2 cellular contexts compared by ENCODE assay signal in the genomic region with DNA sequence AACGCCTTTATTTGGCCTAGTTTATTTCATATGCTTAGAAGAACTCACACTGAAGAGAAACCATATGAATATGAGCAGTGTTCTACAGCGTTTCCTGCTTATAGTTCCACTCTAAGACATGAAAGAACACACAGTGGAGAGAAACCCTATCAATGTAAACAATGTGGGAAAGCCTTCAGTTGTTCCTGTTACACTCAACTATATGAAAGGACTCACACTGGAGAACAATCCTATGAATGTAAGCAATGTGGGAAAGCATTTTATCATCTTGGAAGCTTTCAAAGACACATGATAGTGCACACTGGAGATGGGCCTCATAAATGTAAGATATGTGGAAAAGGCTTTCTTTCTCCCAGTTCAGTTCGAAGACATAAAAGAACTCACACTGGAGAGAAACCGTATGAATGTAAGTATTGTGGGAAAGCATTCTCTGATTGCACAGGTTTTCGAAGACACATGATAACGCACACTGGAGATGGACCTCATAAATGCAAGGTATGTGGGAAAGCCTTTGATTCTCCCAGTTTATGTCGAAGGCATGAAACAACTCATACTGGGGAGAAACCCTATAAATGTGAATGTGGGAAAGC.
TF ChIP-seq lines count a peak whose summit lies in the region.

No MANE protein-coding gene starts in this region.

TF ChIP-seq in HCT116, 20 proteins besides CTCF, POLR2A, EP300 and RAD21:
- TF ChIP-seq ZNF274 (IDR thresholded peaks at IDR 0.05; ENCODE audit: low read depth, low read length), result peak; percentile 44; the same call in 1 of the 2 replicates
- TF ChIP-seq, protein P1, sequence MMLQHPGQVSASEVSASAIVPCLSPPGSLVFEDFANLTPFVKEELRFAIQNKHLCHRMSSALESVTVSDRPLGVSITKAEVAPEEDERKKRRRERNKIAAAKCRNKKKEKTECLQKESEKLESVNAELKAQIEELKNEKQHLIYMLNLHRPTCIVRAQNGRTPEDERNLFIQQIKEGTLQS (IDR thresholded peaks at IDR 0.05), result no peak
TF ChIP-seq in HCT116: peak in this region for 1.

TF ChIP-seq in GM12878, 131 proteins besides CTCF, POLR2A, EP300 and RAD21:
- TF ChIP-seq, protein P2, sequence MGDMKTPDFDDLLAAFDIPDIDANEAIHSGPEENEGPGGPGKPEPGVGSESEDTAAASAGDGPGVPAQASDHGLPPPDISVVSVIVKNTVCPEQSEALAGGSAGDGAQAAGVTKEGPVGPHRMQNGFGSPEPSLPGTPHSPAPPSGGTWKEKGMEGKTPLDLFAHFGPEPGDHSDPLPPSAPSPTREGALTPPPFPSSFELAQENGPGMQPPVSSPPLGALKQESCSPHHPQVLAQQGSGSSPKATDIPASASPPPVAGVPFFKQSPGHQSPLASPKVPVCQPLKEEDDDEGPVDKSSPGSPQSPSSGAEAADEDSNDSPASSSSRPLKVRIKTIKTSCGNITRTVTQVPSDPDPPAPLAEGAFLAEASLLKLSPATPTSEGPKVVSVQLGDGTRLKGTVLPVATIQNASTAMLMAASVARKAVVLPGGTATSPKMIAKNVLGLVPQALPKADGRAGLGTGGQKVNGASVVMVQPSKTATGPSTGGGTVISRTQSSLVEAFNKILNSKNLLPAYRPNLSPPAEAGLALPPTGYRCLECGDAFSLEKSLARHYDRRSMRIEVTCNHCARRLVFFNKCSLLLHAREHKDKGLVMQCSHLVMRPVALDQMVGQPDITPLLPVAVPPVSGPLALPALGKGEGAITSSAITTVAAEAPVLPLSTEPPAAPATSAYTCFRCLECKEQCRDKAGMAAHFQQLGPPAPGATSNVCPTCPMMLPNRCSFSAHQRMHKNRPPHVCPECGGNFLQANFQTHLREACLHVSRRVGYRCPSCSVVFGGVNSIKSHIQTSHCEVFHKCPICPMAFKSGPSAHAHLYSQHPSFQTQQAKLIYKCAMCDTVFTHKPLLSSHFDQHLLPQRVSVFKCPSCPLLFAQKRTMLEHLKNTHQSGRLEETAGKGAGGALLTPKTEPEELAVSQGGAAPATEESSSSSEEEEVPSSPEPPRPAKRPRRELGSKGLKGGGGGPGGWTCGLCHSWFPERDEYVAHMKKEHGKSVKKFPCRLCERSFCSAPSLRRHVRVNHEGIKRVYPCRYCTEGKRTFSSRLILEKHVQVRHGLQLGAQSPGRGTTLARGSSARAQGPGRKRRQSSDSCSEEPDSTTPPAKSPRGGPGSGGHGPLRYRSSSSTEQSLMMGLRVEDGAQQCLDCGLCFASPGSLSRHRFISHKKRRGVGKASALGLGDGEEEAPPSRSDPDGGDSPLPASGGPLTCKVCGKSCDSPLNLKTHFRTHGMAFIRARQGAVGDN (IDR thresholded peaks at IDR 0.05), result no peak
- TF ChIP-seq ZNF274 (IDR thresholded peaks at IDR 0.05; ENCODE audit: insufficient read depth, insufficient read length) (peak; percentile 70), CBX5 (IDR thresholded peaks at IDR 0.05; ENCODE audit: low read depth) (peak; percentile 77; the same call in 1 of the 2 replicates), BACH1 (IDR thresholded peaks at IDR 0.05; ENCODE audit: borderline replicate concordance) (no peak), KLF5 (IDR thresholded peaks at IDR 0.05; ENCODE audit: partially characterized antibody) (peak; percentile 67), TCF7 (IDR thresholded peaks at IDR 0.05; ENCODE audit: borderline replicate concordance) (no peak), SPI1 (IDR thresholded peaks at IDR 0.05; ENCODE audit: borderline replicate concordance, insufficient read depth, low read depth, low read length) (no peak)
TF ChIP-seq in GM12878: peak in this region for 3.
